In the genomic region with DNA sequence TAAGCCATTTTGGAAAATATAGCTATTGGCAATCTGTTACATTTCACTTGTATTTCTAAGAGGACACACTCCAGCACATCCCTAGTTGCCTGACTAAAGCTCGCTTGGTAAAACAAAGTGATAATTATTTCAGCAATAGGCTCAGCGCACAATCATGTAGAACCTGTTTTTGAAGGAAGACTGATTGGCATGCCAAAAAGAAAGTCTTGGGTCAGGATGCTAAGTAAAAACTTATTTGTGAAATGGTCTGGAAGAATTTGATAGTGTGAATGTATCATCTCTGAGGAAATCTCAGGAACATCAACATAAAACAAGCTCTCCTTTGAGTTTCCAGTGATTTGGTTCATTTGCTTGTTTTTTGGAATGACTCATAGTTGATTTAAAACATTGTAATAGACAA, we compare ENCODE assay signal across 22 cellular contexts.
"Had no signal": no experiment of that assay in that cellular context is flagged by ENCODE, and none has a peak within 500 bp of the region (broad histone marks: within the 10 kb centered on the region; RNA-seq: fewer than 3 reads in every experiment).

No MANE protein-coding gene starts in this region.

- H3K4me1 Mint-ChIP-seq: neural progenitor cell, T-cell had no signal

- H3K4me1 ChIP-seq: ascending aorta, heart left ventricle, neural progenitor cell, right atrium auricular region, spleen, transverse colon had no signal

- DNase-seq: activated CD4-positive, alpha-beta T cell treated with anti-CD3 and anti-CD28 coated beads for 4 hours; activated CD8-positive, alpha-beta memory T cell treated with anti-CD3 and anti-CD28 coated beads, Interleukin-2, amount 50 U/mL, for 48 hours; activated CD8-positive, alpha-beta T cell treated with anti-CD3 and anti-CD28 coated beads, Interleukin-2, amount 10 ng/mL, durations not matched to agents 7 days and 5 days; activated naive CD4-positive, alpha-beta T cell; effector CD8-positive, alpha-beta T cell; heart left ventricle; kidney; left ventricle myocardium superior; mesenchymal stem cell; spleen; stimulated activated CD4-positive, alpha-beta T cell treated with anti-CD3 and anti-CD28 coated beads, Interleukin-1b, Interleukin-23, amount 100 ng/mL, for 48 hours; stimulated activated naive CD4-positive, alpha-beta T cell; substantia nigra; T-cell; T1000; transverse colon had no signal

- H3K27ac Mint-ChIP-seq: activated CD8-positive, alpha-beta T cell treated with anti-CD3 and anti-CD28 coated beads, Interleukin-2, amount 10 ng/mL, durations not matched to agents 7 days and 5 days; activated T-helper 1 cell treated with anti-CD3 and anti-CD28 coated beads, Interleukin-12 subunit alpha, Interleukin-12 subunit beta, Interleukin-2, Interleukin-4 antibody, amounts not matched to agents 30 ng/mL and 10 ng/mL and 1 ng/mL, durations not matched to agents 14 hours and 24 hours and 36 hours; neural progenitor cell; T-cell had no signal

- H3K9me3 ChIP-seq: ascending aorta, heart left ventricle, right atrium auricular region, spleen, transverse colon had no signal

- ATAC-seq: activated CD8-positive, alpha-beta T cell treated with anti-CD3 and anti-CD28 coated beads, Interleukin-2, amount 10 ng/mL, durations not matched to agents 7 days and 5 days; heart left ventricle; left ventricle myocardium superior; T-cell had no signal

- H3K4me3 ChIP-seq: ascending aorta, coronary artery, heart left ventricle, neural progenitor cell, right atrium auricular region, spleen, transverse colon had no signal

- H3K27ac ChIP-seq: ascending aorta, coronary artery, neural progenitor cell, right atrium auricular region, spleen, transverse colon, VCaP had no signal

- H3K4me3 Mint-ChIP-seq: activated CD8-positive, alpha-beta T cell treated with anti-CD3 and anti-CD28 coated beads, Interleukin-2, amount 10 ng/mL, durations not matched to agents 7 days and 5 days; activated T-helper 1 cell treated with anti-CD3 and anti-CD28 coated beads, Interleukin-12 subunit alpha, Interleukin-12 subunit beta, Interleukin-2, Interleukin-4 antibody, amounts not matched to agents 30 ng/mL and 10 ng/mL and 1 ng/mL, durations not matched to agents 14 hours and 24 hours and 36 hours; neural progenitor cell; T-cell had no signal

- H3K9me3 Mint-ChIP-seq: activated T-helper 1 cell treated with anti-CD3 and anti-CD28 coated beads, Interleukin-12 subunit alpha, Interleukin-12 subunit beta, Interleukin-2, Interleukin-4 antibody, amounts not matched to agents 30 ng/mL and 10 ng/mL and 1 ng/mL, durations not matched to agents 14 hours and 24 hours and 36 hours; neural progenitor cell; T-cell had no signal

- H3K27me3 ChIP-seq: ascending aorta, heart left ventricle, neural progenitor cell, right atrium auricular region, spleen, transverse colon had no signal

- H3K36me3 Mint-ChIP-seq: T-cell had no signal

- H3K36me3 ChIP-seq: ascending aorta, heart left ventricle, neural progenitor cell, right atrium auricular region, spleen, transverse colon had no signal
